In the genomic region with DNA sequence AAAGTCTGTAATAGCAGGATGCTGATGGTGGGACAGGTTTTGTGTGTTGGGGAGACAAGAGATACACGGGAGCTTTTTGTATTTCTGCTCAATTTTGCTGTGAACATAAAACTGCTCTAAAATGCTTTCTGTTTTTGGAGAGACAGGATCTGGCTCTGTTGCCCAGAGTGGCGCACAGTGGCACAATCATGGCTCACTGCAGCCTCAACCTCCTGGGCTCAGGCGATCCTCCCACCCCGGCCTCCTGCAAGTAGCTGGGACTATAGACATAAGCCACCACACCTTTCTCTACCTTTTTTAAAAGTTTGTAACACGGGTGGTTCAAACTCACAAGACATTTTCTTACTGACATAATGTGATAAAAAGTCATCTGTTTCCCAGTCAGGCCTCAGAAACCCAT, we compare ENCODE assay signal across 3 cellular contexts.
A peak's percentile ranks its signal among the peaks of the same experiment; 100 is the strongest.
TF ChIP-seq lines count a peak whose summit lies in the region.

No MANE protein-coding gene starts in this region.

TF ChIP-seq in SK-N-SH, 30 proteins besides CTCF, POLR2A, EP300 and RAD21:
- TF ChIP-seq, protein P1, sequence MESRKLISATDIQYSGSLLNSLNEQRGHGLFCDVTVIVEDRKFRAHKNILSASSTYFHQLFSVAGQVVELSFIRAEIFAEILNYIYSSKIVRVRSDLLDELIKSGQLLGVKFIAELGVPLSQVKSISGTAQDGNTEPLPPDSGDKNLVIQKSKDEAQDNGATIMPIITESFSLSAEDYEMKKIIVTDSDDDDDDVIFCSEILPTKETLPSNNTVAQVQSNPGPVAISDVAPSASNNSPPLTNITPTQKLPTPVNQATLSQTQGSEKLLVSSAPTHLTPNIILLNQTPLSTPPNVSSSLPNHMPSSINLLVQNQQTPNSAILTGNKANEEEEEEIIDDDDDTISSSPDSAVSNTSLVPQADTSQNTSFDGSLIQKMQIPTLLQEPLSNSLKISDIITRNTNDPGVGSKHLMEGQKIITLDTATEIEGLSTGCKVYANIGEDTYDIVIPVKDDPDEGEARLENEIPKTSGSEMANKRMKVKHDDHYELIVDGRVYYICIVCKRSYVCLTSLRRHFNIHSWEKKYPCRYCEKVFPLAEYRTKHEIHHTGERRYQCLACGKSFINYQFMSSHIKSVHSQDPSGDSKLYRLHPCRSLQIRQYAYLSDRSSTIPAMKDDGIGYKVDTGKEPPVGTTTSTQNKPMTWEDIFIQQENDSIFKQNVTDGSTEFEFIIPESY (IDR thresholded peaks at IDR 0.05; ENCODE audit: borderline replicate concordance, low read depth) = no peak
- TF ChIP-seq NRF1 (IDR thresholded peaks at IDR 0.05; ENCODE audit: low read depth, low read length) = no peak
- no peak for TF ChIP-seq RFX5 (IDR thresholded peaks at IDR 0.05; ENCODE audit: low read length)
- TF ChIP-seq, protein P2, sequence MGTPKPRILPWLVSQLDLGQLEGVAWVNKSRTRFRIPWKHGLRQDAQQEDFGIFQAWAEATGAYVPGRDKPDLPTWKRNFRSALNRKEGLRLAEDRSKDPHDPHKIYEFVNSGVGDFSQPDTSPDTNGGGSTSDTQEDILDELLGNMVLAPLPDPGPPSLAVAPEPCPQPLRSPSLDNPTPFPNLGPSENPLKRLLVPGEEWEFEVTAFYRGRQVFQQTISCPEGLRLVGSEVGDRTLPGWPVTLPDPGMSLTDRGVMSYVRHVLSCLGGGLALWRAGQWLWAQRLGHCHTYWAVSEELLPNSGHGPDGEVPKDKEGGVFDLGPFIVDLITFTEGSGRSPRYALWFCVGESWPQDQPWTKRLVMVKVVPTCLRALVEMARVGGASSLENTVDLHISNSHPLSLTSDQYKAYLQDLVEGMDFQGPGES (IDR thresholded peaks at IDR 0.05; ENCODE audit: low read depth, low read length) = no peak
- no peak for TF ChIP-seq NFIC (IDR thresholded peaks at IDR 0.05; ENCODE audit: borderline replicate concordance)
- TF ChIP-seq EZH2phosphoT487 (IDR thresholded peaks at IDR 0.05; ENCODE audit: borderline replicate concordance, low read depth) = no peak
- no peak for TF ChIP-seq SMC3 (IDR thresholded peaks at IDR 0.05; ENCODE audit: low read depth, low read length)
- no peak for TF ChIP-seq TAF1 (IDR thresholded peaks at IDR 0.05; ENCODE audit: borderline replicate concordance, low read depth, low read length)

TF ChIP-seq in SK-N-SH treated with all-trans-retinoic acid at 6 μM for 48 hours, 23 proteins besides CTCF, POLR2A, EP300 and RAD21:
- TF ChIP-seq, protein P3, sequence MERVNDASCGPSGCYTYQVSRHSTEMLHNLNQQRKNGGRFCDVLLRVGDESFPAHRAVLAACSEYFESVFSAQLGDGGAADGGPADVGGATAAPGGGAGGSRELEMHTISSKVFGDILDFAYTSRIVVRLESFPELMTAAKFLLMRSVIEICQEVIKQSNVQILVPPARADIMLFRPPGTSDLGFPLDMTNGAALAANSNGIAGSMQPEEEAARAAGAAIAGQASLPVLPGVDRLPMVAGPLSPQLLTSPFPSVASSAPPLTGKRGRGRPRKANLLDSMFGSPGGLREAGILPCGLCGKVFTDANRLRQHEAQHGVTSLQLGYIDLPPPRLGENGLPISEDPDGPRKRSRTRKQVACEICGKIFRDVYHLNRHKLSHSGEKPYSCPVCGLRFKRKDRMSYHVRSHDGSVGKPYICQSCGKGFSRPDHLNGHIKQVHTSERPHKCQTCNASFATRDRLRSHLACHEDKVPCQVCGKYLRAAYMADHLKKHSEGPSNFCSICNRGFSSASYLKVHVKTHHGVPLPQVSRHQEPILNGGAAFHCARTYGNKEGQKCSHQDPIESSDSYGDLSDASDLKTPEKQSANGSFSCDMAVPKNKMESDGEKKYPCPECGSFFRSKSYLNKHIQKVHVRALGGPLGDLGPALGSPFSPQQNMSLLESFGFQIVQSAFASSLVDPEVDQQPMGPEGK (CRISPR knock-in tag; IDR thresholded peaks at IDR 0.05; ENCODE audit: borderline replicate concordance) = no peak
- TF ChIP-seq ISL1 (CRISPR knock-in tag; IDR thresholded peaks at IDR 0.05) (no peak), ZNF565 (CRISPR knock-in tag; conservative IDR thresholded peaks at IDR 0.05; ENCODE audit: low read depth) (no peak), ESRRG (CRISPR knock-in tag; IDR thresholded peaks at IDR 0.05) (no peak), ZFP3 (CRISPR knock-in tag; IDR thresholded peaks at IDR 0.05) (no peak), CSDC2 (CRISPR knock-in tag; IDR thresholded peaks at IDR 0.05) (no peak), OSR1 (CRISPR knock-in tag; IDR thresholded peaks at IDR 0.05) (no peak), BACH2 (CRISPR knock-in tag; IDR thresholded peaks at IDR 0.05; ENCODE audit: borderline replicate concordance) (no peak), ARNTL (CRISPR knock-in tag; IDR thresholded peaks at IDR 0.05; ENCODE audit: borderline replicate concordance, low read depth) (no peak), RARB (CRISPR knock-in tag; IDR thresholded peaks at IDR 0.05) (no peak), GLIS3 (CRISPR knock-in tag; IDR thresholded peaks at IDR 0.05) (no peak), ZNF70 (CRISPR knock-in tag; IDR thresholded peaks at IDR 0.05) (no peak), PPARA (CRISPR knock-in tag; IDR thresholded peaks at IDR 0.05; ENCODE audit: borderline replicate concordance) (no peak), ZFP30 (CRISPR knock-in tag; IDR thresholded peaks at IDR 0.05) (no peak), SNAI2 (CRISPR knock-in tag; IDR thresholded peaks at IDR 0.05) (no peak)
- TF ChIP-seq, protein P4, sequence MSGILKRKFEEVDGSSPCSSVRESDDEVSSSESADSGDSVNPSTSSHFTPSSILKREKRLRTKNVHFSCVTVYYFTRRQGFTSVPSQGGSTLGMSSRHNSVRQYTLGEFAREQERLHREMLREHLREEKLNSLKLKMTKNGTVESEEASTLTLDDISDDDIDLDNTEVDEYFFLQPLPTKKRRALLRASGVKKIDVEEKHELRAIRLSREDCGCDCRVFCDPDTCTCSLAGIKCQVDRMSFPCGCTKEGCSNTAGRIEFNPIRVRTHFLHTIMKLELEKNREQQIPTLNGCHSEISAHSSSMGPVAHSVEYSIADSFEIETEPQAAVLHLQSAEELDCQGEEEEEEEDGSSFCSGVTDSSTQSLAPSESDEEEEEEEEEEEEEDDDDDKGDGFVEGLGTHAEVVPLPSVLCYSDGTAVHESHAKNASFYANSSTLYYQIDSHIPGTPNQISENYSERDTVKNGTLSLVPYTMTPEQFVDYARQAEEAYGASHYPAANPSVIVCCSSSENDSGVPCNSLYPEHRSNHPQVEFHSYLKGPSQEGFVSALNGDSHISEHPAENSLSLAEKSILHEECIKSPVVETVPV (CRISPR knock-in tag; IDR thresholded peaks at IDR 0.05) = no peak
- TF ChIP-seq, protein P5, sequence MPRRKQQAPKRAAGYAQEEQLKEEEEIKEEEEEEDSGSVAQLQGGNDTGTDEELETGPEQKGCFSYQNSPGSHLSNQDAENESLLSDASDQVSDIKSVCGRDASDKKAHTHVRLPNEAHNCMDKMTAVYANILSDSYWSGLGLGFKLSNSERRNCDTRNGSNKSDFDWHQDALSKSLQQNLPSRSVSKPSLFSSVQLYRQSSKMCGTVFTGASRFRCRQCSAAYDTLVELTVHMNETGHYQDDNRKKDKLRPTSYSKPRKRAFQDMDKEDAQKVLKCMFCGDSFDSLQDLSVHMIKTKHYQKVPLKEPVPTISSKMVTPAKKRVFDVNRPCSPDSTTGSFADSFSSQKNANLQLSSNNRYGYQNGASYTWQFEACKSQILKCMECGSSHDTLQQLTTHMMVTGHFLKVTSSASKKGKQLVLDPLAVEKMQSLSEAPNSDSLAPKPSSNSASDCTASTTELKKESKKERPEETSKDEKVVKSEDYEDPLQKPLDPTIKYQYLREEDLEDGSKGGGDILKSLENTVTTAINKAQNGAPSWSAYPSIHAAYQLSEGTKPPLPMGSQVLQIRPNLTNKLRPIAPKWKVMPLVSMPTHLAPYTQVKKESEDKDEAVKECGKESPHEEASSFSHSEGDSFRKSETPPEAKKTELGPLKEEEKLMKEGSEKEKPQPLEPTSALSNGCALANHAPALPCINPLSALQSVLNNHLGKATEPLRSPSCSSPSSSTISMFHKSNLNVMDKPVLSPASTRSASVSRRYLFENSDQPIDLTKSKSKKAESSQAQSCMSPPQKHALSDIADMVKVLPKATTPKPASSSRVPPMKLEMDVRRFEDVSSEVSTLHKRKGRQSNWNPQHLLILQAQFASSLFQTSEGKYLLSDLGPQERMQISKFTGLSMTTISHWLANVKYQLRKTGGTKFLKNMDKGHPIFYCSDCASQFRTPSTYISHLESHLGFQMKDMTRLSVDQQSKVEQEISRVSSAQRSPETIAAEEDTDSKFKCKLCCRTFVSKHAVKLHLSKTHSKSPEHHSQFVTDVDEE (CRISPR knock-in tag; IDR thresholded peaks at IDR 0.05) = no peak

TF ChIP-seq in GM12878, 131 proteins besides CTCF, POLR2A, EP300 and RAD21:
- TF ChIP-seq POLR2AphosphoS2 (IDR thresholded peaks at IDR 0.05; ENCODE audit: low read depth, low read length) (0 out of 2 replicates have a peak, but pooled peaks have one; percentile 22), MTA2 (IDR thresholded peaks at IDR 0.05; ENCODE audit: low read depth) (no peak)
